Comparison of ENCODE assay signal across 10 cellular contexts in the genomic region with DNA sequence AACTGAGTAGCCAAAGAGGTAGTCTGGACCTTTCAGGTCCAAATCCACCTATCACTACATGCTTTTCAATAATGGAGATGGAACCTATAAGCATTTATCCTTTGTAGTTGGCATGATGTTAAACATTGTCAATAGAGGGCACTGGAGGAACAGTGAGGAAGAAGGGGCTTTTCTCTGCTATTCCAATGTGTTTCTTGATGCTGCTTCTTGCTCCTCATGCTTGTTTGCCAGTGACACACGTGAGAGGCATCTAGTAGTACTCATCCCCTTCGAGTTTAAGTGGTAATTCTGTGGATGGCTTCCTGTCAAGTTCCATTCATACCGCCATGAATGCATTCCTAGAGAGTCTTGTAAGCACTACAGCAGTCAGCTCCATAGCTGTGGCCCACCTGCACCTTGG.
A peak's percentile ranks its signal among the peaks of the same experiment; 100 is the strongest.
DNase-seq lines count a peak whose midpoint lies in the region; ATAC-seq and TF ChIP-seq lines count a peak whose summit lies in the region.
"Had no signal": no experiment of that assay in that cellular context is flagged by ENCODE, and none has a peak within 500 bp of the region (broad histone marks: within the 10 kb centered on the region; RNA-seq: fewer than 3 reads in every experiment).

No MANE protein-coding gene starts in this region.

- peak overlapping the region; percentile 30; the same call in 1 of the 2 replicates for H2AFZ ChIP-seq in DND-41 (ENCODE audit: low read depth, low read length)

- CTCF ChIA-PET in activated CD8-positive, alpha-beta T cell treated with anti-CD3 and anti-CD28 coated beads for 36 hours (lab: Charles Lee), result no interaction called here

- peak; percentile 54; the same call in 1 of the 3 replicates for ATAC-seq in DND-41 (ENCODE audit: insufficient read depth, low read depth)
- ATAC-seq in GM19463 (IDR thresholded peaks at IDR 0.05; ENCODE audit: unreplicated experiment), result no peak
- ATAC-seq in HG03159 (IDR thresholded peaks at IDR 0.05; ENCODE audit: unreplicated experiment), result no peak
- no peak for ATAC-seq in activated CD8-positive, alpha-beta T cell treated with anti-CD3 and anti-CD28 coated beads for 36 hours
- ATAC-seq: pancreas had no signal

- DNase-seq in DND-41 (no peak), HK-2 (ENCODE audit: unreplicated experiment) (peak; percentile 16), SK-N-DZ (ENCODE audit: low spot score) (peak; percentile 15), iPS DF 6.9 (ENCODE audit: low read depth, low spot score) (peak; percentile 20), mesenteric fat pad (ENCODE audit: low spot score) (no peak)
- DNase-seq in activated CD8-positive, alpha-beta T cell treated with anti-CD3 and anti-CD28 coated beads for 36 hours, result no peak
- DNase-seq: pancreas had no signal

- H3K36me3 ChIP-seq in DND-41 (ENCODE audit: insufficient read depth, low read length) (no peaks in the 10 kb centered on the region), iPS DF 6.9 (ENCODE audit: control insufficient read depth, insufficient read depth, low read length) (no peaks in the 10 kb centered on the region)
- H3K36me3 ChIP-seq: pancreas had no signal

- H3K4me1 ChIP-seq in DND-41 (ENCODE audit: insufficient read depth, low read length), result no peaks in the 10 kb centered on the region
- H3K4me1 ChIP-seq in iPS DF 6.9 (ENCODE audit: control insufficient read depth, insufficient read depth, low read length), result no peaks in the 10 kb centered on the region
- H3K4me1 ChIP-seq: pancreas had no signal

- no peak overlapping the region for H3K27ac ChIP-seq in DND-41 (ENCODE audit: low read length)
- H3K27ac ChIP-seq in iPS DF 6.9 (ENCODE audit: low read length), result no peak overlapping the region
- H3K27ac ChIP-seq: epithelial cell of prostate, pancreas had no signal

- intact Hi-C loops in activated CD8-positive, alpha-beta T cell treated with anti-CD3 and anti-CD28 coated beads for 36 hours (cut with micrococcal nuclease), result no loop called here

- POLR2A ChIA-PET in activated CD8-positive, alpha-beta T cell treated with anti-CD3 and anti-CD28 coated beads for 36 hours (lab: Charles Lee), result no interaction called here

- H3K79me2 ChIP-seq in DND-41 (ENCODE audit: insufficient read depth, low read length), result no peaks in the 10 kb centered on the region

- no CpG with 5 or more reads among the region's 3 CpGs for WGBS in iPS DF 6.9 (ENCODE audit: insufficient coverage, insufficient read length)

- peaks cover 2% of the 10 kb centered on the region for H3K27me3 Mint-ChIP-seq in activated CD8-positive, alpha-beta T cell treated with anti-CD3 and anti-CD28 coated beads for 36 hours

- H3K4me3 ChIP-seq in DND-41 (ENCODE audit: low read depth in 1 of 2, low read length in 2 of 2) (no peak overlapping the region), iPS DF 6.9 (ENCODE audit: low read length) (no peak overlapping the region)
- H3K4me3 ChIP-seq: pancreas had no signal

- peak; percentile 55 for TF ChIP-seq CTCF in DND-41 (IDR thresholded peaks at IDR 0.05; ENCODE audit: borderline replicate concordance, extremely low read depth, low read length, poor library complexity, severe bottlenecking)
- TF ChIP-seq CTCF in activated CD8-positive, alpha-beta T cell treated with anti-CD3 and anti-CD28 coated beads for 36 hours (IDR thresholded peaks at IDR 0.05), result no peak

- H3K27me3 ChIP-seq in DND-41 (ENCODE audit: insufficient read depth, low read length, poor library complexity) (no peaks in the 10 kb centered on the region), iPS DF 6.9 (ENCODE audit: control insufficient read depth, insufficient read depth, low read length) (no peaks in the 10 kb centered on the region)
- H3K27me3 ChIP-seq: pancreas had no signal

- H3K4me2 ChIP-seq in DND-41 (ENCODE audit: insufficient read depth, low read length), result no peak overlapping the region

- peaks cover 2% of the 10 kb centered on the region for H3K9me3 Mint-ChIP-seq in activated CD8-positive, alpha-beta T cell treated with anti-CD3 and anti-CD28 coated beads for 36 hours

- H4K20me1 ChIP-seq in DND-41 (ENCODE audit: insufficient read depth, low read length), result no peaks in the 10 kb centered on the region

- H3K27ac Mint-ChIP-seq in activated CD8-positive, alpha-beta T cell treated with anti-CD3 and anti-CD28 coated beads for 36 hours, result no peak overlapping the region

- H3K4me1 Mint-ChIP-seq in activated CD8-positive, alpha-beta T cell treated with anti-CD3 and anti-CD28 coated beads for 36 hours (ENCODE audit: low read depth), result no peaks in the 10 kb centered on the region

- peaks cover 5% of the 10 kb centered on the region for H3K9me3 ChIP-seq in DND-41 (ENCODE audit: insufficient read depth, low read length, severe bottlenecking)
- H3K9me3 ChIP-seq in iPS DF 6.9 (ENCODE audit: control insufficient read depth, insufficient read depth, low read length), result no peaks in the 10 kb centered on the region
- H3K9me3 ChIP-seq: pancreas had no signal

- no peak overlapping the region for H3K4me3 Mint-ChIP-seq in activated CD8-positive, alpha-beta T cell treated with anti-CD3 and anti-CD28 coated beads for 36 hours

- H3K9ac ChIP-seq in DND-41 (ENCODE audit: low read depth, low read length), result no peak overlapping the region

- H3K36me3 Mint-ChIP-seq in activated CD8-positive, alpha-beta T cell treated with anti-CD3 and anti-CD28 coated beads for 36 hours (ENCODE audit: low read depth), result no peaks in the 10 kb centered on the region

Comparison
In these comparisons a context has a peak if more than half of its experiments do, and no peak if none do; other contexts are left out.
1. DNase-seq: peak in HK-2 (single experiment), SK-N-DZ (single experiment) and iPS DF 6.9 (single experiment); none in DND-41 (single experiment), mesenteric fat pad (single experiment) and activated CD8-positive, alpha-beta T cell treated with anti-CD3 and anti-CD28 coated beads for 36 hours (single experiment).